24 cellular contexts compared by ENCODE assay signal in genomic region chr10:71083457-71083975, GRCh38.
DNase-seq lines count a peak whose midpoint lies in the region; ATAC-seq and TF ChIP-seq lines count a peak whose summit lies in the region.
"Had no signal": no experiment of that assay in that cellular context is flagged by ENCODE, and none has a peak within 500 bp of the region (broad histone marks: within the 10 kb centered on the region; RNA-seq: fewer than 3 reads in every experiment).

No MANE protein-coding gene starts in this region.

- H3K4me1 Mint-ChIP-seq in activated naive CD4-positive, alpha-beta T cell treated with anti-CD3 and anti-CD28 coated beads for 36 hours (ENCODE audit: low read depth), result no peaks in the 10 kb centered on the region
- H3K4me1 Mint-ChIP-seq: activated B cell treated with CpG ODN at 0.5 μM for 24 hours; activated T-helper 17 cell treated with anti-CD3 and anti-CD28 coated beads, Interleukin-2, amount 50 U/mL, for 72 hours; stimulated activated effector memory CD8-positive, alpha-beta T cell treated with anti-CD3 and anti-CD28 coated beads, Interleukin-12 subunit alpha, Interleukin-12 subunit beta, amount 100 ng/mL, for 72 hours had no signal

- TF ChIP-seq POLR2A in suprapubic skin (IDR thresholded peaks at IDR 0.05), result no peak

- DNase-seq in activated naive CD4-positive, alpha-beta T cell treated with anti-CD3 and anti-CD28 coated beads for 36 hours, result peak; percentile 3
- DNase-seq in activated naive CD4-positive, alpha-beta T cell treated with Interleukin-2 at 50 U/mL for 16 hours, result no peak
- DNase-seq in RWPE2 (ENCODE audit: low spot score) (peak; percentile 19), left lobe of liver (ENCODE audit: low spot score) (peak; percentile 18), suprapubic skin (ENCODE audit: low spot score in 2 of 2) (peak; percentile 40 to 44), NCI-H1930 (lab: John Stamatoyannopoulos, UW) (no peak)
- DNase-seq: activated B cell treated with CpG ODN at 0.5 μM for 24 hours, dermis blood vessel endothelial cell, GF-D8, GM23248, lower lobe of right lung, NCI-H187, NCI-H226, occipital lobe, PC-3 had no signal

- no peak for TF ChIP-seq EP300 in suprapubic skin (IDR thresholded peaks at IDR 0.05)

- H3K36me3 ChIP-seq in RWPE2 (ENCODE audit: low read depth) (no peaks in the 10 kb centered on the region), suprapubic skin (no peaks in the 10 kb centered on the region)
- H3K36me3 ChIP-seq: breast epithelium, heart left ventricle, lower lobe of right lung, SJSA1, thoracic aorta had no signal

- no peak overlapping the region for H3K27ac ChIP-seq in RWPE2 (ENCODE audit: poor library complexity, severe bottlenecking)
- H3K27ac ChIP-seq in suprapubic skin, result no peak overlapping the region
- H3K27ac ChIP-seq: breast epithelium, GM23248, heart left ventricle, lower lobe of right lung, SJSA1, thoracic aorta had no signal

- H3K4me3 Mint-ChIP-seq in activated naive CD4-positive, alpha-beta T cell treated with anti-CD3 and anti-CD28 coated beads for 36 hours, result no peak overlapping the region
- H3K4me3 Mint-ChIP-seq: activated B cell treated with CpG ODN at 0.5 μM for 24 hours; activated T-helper 17 cell treated with anti-CD3 and anti-CD28 coated beads, Interleukin-2, amount 50 U/mL, for 72 hours; CD14-positive monocyte; stimulated activated effector memory CD8-positive, alpha-beta T cell treated with anti-CD3 and anti-CD28 coated beads, Interleukin-12 subunit alpha, Interleukin-12 subunit beta, amount 100 ng/mL, for 72 hours had no signal

- no peaks in the 10 kb centered on the region for H3K36me3 Mint-ChIP-seq in activated naive CD4-positive, alpha-beta T cell treated with anti-CD3 and anti-CD28 coated beads for 36 hours (ENCODE audit: low read depth)
- H3K36me3 Mint-ChIP-seq: CD14-positive monocyte; stimulated activated effector memory CD8-positive, alpha-beta T cell treated with anti-CD3 and anti-CD28 coated beads, Interleukin-12 subunit alpha, Interleukin-12 subunit beta, amount 100 ng/mL, for 72 hours had no signal

- no peaks in the 10 kb centered on the region for H3K9me3 Mint-ChIP-seq in activated naive CD4-positive, alpha-beta T cell treated with anti-CD3 and anti-CD28 coated beads for 36 hours
- H3K9me3 Mint-ChIP-seq: activated B cell treated with CpG ODN at 0.5 μM for 24 hours; activated T-helper 17 cell treated with anti-CD3 and anti-CD28 coated beads, Interleukin-2, amount 50 U/mL, for 72 hours; CD14-positive monocyte; stimulated activated effector memory CD8-positive, alpha-beta T cell treated with anti-CD3 and anti-CD28 coated beads, Interleukin-12 subunit alpha, Interleukin-12 subunit beta, amount 100 ng/mL, for 72 hours had no signal

- H3K27me3 Mint-ChIP-seq in activated naive CD4-positive, alpha-beta T cell treated with anti-CD3 and anti-CD28 coated beads for 36 hours (ENCODE audit: low read depth), result no peaks in the 10 kb centered on the region
- H3K27me3 Mint-ChIP-seq: activated B cell treated with CpG ODN at 0.5 μM for 24 hours; activated T-helper 17 cell treated with anti-CD3 and anti-CD28 coated beads, Interleukin-2, amount 50 U/mL, for 72 hours had no signal

- H3K4me1 ChIP-seq in RWPE2 (ENCODE audit: insufficient read depth, poor library complexity, severe bottlenecking) (no peaks in the 10 kb centered on the region), suprapubic skin (no peaks in the 10 kb centered on the region)
- H3K4me1 ChIP-seq: breast epithelium, heart left ventricle, lower lobe of right lung, SJSA1 had no signal

- intact Hi-C loops in activated naive CD4-positive, alpha-beta T cell treated with anti-CD3 and anti-CD28 coated beads for 36 hours (cut with micrococcal nuclease), result no loop called here

- H3K9me3 ChIP-seq in RWPE2 (ENCODE audit: severe bottlenecking) (no peaks in the 10 kb centered on the region), suprapubic skin (no peaks in the 10 kb centered on the region)
- H3K9me3 ChIP-seq: breast epithelium, heart left ventricle, lower lobe of right lung, SJSA1, thoracic aorta had no signal

- H3K27ac Mint-ChIP-seq in activated naive CD4-positive, alpha-beta T cell treated with anti-CD3 and anti-CD28 coated beads for 36 hours, result no peak overlapping the region
- H3K27ac Mint-ChIP-seq: activated B cell treated with CpG ODN at 0.5 μM for 24 hours; activated T-helper 17 cell treated with anti-CD3 and anti-CD28 coated beads, Interleukin-2, amount 50 U/mL, for 72 hours; CD14-positive monocyte; stimulated activated effector memory CD8-positive, alpha-beta T cell treated with anti-CD3 and anti-CD28 coated beads, Interleukin-12 subunit alpha, Interleukin-12 subunit beta, amount 100 ng/mL, for 72 hours had no signal

- ATAC-seq in RWPE2 (ENCODE audit: low read depth) (no peak), left lobe of liver (no peak), GM19023 (IDR thresholded peaks at IDR 0.05; ENCODE audit: unreplicated experiment) (no peak), GM21423 (IDR thresholded peaks at IDR 0.05; ENCODE audit: unreplicated experiment) (no peak)
- ATAC-seq: activated T-helper 17 cell treated with anti-CD3 and anti-CD28 coated beads, Interleukin-2, amount 50 U/mL, for 72 hours; heart left ventricle; lower lobe of right lung; PC-3; stimulated activated effector memory CD8-positive, alpha-beta T cell treated with anti-CD3 and anti-CD28 coated beads, Interleukin-12 subunit alpha, Interleukin-12 subunit beta, amount 100 ng/mL, for 72 hours had no signal

- WGBS in suprapubic skin, result 80% methylated on average over 7 of the region's 7 CpGs

- H3K27me3 ChIP-seq in RWPE2 (ENCODE audit: insufficient read depth, poor library complexity, severe bottlenecking), result no peaks in the 10 kb centered on the region
- H3K27me3 ChIP-seq in suprapubic skin, result peaks cover 6% of the 10 kb centered on the region
- H3K27me3 ChIP-seq: breast epithelium, heart left ventricle had no signal

- no peak for TF ChIP-seq CTCF in RWPE2 (IDR thresholded peaks at IDR 0.05; ENCODE audit: poor library complexity, severe bottlenecking)
- no peak for TF ChIP-seq CTCF in suprapubic skin (IDR thresholded peaks at IDR 0.05)

- H3K4me3 ChIP-seq in RWPE2 (ENCODE audit: severe bottlenecking), result no peak overlapping the region
- H3K4me3 ChIP-seq in suprapubic skin, result no peak overlapping the region
- H3K4me3 ChIP-seq: breast epithelium, GM23248, heart left ventricle, lower lobe of right lung, SJSA1, thoracic aorta had no signal

- CTCF ChIA-PET in activated naive CD4-positive, alpha-beta T cell treated with anti-CD3 and anti-CD28 coated beads for 36 hours (lab: Charles Lee), result interaction anchor here (0.7 kb wide), 1 partner anchor 1018 kb away, joined by 3 read pairs; no protein-coding TSS in a partner anchor

Comparison
In these comparisons a context has a peak if more than half of its experiments do, and no peak if none do; other contexts are left out.
1. DNase-seq: peak in activated naive CD4-positive, alpha-beta T cell treated with anti-CD3 and anti-CD28 coated beads for 36 hours (single experiment), RWPE2 (single experiment), left lobe of liver (single experiment) and suprapubic skin (2 of 2); none in activated naive CD4-positive, alpha-beta T cell treated with Interleukin-2 at 50 U/mL for 16 hours (single experiment) and NCI-H1930 (0 of 2).